In genomic region chr9:126508928-126509327, GRCh38 we compare ENCODE assay signal across 14 cellular contexts.
DNase-seq lines count a peak whose midpoint lies in the region; ATAC-seq and TF ChIP-seq lines count a peak whose summit lies in the region.
"Had no signal": no experiment of that assay in that cellular context is flagged by ENCODE, and none has a peak within 500 bp of the region (broad histone marks: within the 10 kb centered on the region; RNA-seq: fewer than 3 reads in every experiment).

No MANE protein-coding gene starts in this region.

- H3K4me3 ChIP-seq in trophoblast cell (ENCODE audit: low read depth, low read length), result no peak overlapping the region
- no peak overlapping the region for H3K4me3 ChIP-seq in HAP-1
- H3K4me3 ChIP-seq: GM12878, GM23248 had no signal

- H3K27me3 ChIP-seq in trophoblast cell (ENCODE audit: insufficient read depth, low read length) (no peaks in the 10 kb centered on the region), HAP-1 (ENCODE audit: low read depth) (no peaks in the 10 kb centered on the region)

- H3K27me3 Mint-ChIP-seq in endothelial cell (ENCODE audit: unreplicated experiment), result peaks cover 5% of the 10 kb centered on the region

- no peak overlapping the region for H3K14ac ChIP-seq in trophoblast cell (ENCODE audit: low read length)

- intact Hi-C loops in left ventricle myocardium superior (cut with micrococcal nuclease), result no loop called here
- intact Hi-C loops in Right ventricle myocardium inferior (cut with DNase I), result no loop called here

- H3K4me1 Mint-ChIP-seq in endothelial cell (ENCODE audit: unreplicated experiment), result no peaks in the 10 kb centered on the region

- no peaks in the 10 kb centered on the region for H3K9me3 Mint-ChIP-seq in endothelial cell (ENCODE audit: unreplicated experiment)
- H3K9me3 Mint-ChIP-seq: CD4-positive, alpha-beta T cell had no signal

- H2AK5ac ChIP-seq in trophoblast cell (ENCODE audit: low read length), result no peak overlapping the region

- H3K27ac Mint-ChIP-seq in endothelial cell (ENCODE audit: unreplicated experiment), result peak overlapping the region; percentile 26
- H3K27ac Mint-ChIP-seq: B cell; CD4-positive, alpha-beta T cell had no signal

- no peak overlapping the region for H3K4ac ChIP-seq in trophoblast cell (ENCODE audit: low read depth, low read length)

- ATAC-seq in left ventricle myocardium superior (no peak), Right ventricle myocardium inferior (no peak)
- ATAC-seq: GM12878 had no signal

- H2BK5ac ChIP-seq in trophoblast cell (ENCODE audit: low read depth, low read length, poor library complexity), result no peak overlapping the region

- H3K4me1 ChIP-seq in trophoblast cell (ENCODE audit: control insufficient read depth in 1 of 2, insufficient read depth in 2 of 2, low read length in 2 of 2) (peaks cover 24 to 31% of the 10 kb centered on the region in 2 experiments), HAP-1 (peaks cover 2% of the 10 kb centered on the region)

- no CpG with 5 or more reads among the region's 2 CpGs for WGBS in trophoblast cell (ENCODE audit: extremely low coverage, insufficient coverage, insufficient read length)

- no peak overlapping the region for H4K8ac ChIP-seq in trophoblast cell (ENCODE audit: low read depth, low read length)

- in situ Hi-C loops in HAP-1 (cut with MboI; ENCODE audit: low sequenced_read_pairs), result loop anchor here (10.0 kb wide), 1 partner anchor 276 kb away; no protein-coding TSS in a partner anchor
- in situ Hi-C loops in KBM-7 (cut with MboI; ENCODE audit: low pct_unique_long_range_greater_than_20kb, low sequenced_read_pairs), result no loop called here

- H2BK120ac ChIP-seq in trophoblast cell (ENCODE audit: insufficient read depth, low read length, poor library complexity), result no peak overlapping the region

- peaks cover 9 to 10% of the 10 kb centered on the region in 2 experiments for H3K36me3 ChIP-seq in trophoblast cell (ENCODE audit: control insufficient read depth in 1 of 2, insufficient read depth in 2 of 2, low read length in 2 of 2)
- H3K36me3 ChIP-seq in HAP-1 (replicated peaks), result no peaks in the 10 kb centered on the region

- TF ChIP-seq CTCF in endothelial cell (IDR thresholded peaks at IDR 0.05; ENCODE audit: unreplicated experiment), result no peak

- no peak overlapping the region for H3K4me3 Mint-ChIP-seq in endothelial cell (ENCODE audit: unreplicated experiment)
- H3K4me3 Mint-ChIP-seq: B cell; CD4-positive, alpha-beta T cell had no signal

- no peak overlapping the region for H2AFZ ChIP-seq in trophoblast cell (ENCODE audit: insufficient read depth, low read length, poor library complexity)
- H2AFZ ChIP-seq: GM23248 had no signal

- H3K79me2 ChIP-seq in trophoblast cell (ENCODE audit: control insufficient read depth, insufficient read depth, low read length, poor library complexity), result peaks cover 2% of the 10 kb centered on the region

- no peak overlapping the region for H3K27ac ChIP-seq in trophoblast cell (ENCODE audit: low read depth, low read length)
- H3K27ac ChIP-seq: GM23248 had no signal

- no peak overlapping the region for H2BK12ac ChIP-seq in trophoblast cell (ENCODE audit: low read length)

- peak overlapping the region; percentile 31 for H4K91ac ChIP-seq in trophoblast cell (ENCODE audit: low read depth, low read length)

- H3K36me3 Mint-ChIP-seq in endothelial cell (ENCODE audit: low read depth, unreplicated experiment), result no peaks in the 10 kb centered on the region

- no peak overlapping the region for H3K4me2 ChIP-seq in trophoblast cell (ENCODE audit: low read length)

- peaks cover 13% of the 10 kb centered on the region for H3K79me1 ChIP-seq in trophoblast cell (ENCODE audit: low read length)

- no peak overlapping the region for H3K23ac ChIP-seq in trophoblast cell (ENCODE audit: low read length)

- H4K12ac ChIP-seq in trophoblast cell (ENCODE audit: low read depth, low read length), result no peak overlapping the region

- no peak overlapping the region for H3K9ac ChIP-seq in trophoblast cell (ENCODE audit: low read length)
- H3K9ac ChIP-seq: GM23248 had no signal

- H3K9me3 ChIP-seq in trophoblast cell (ENCODE audit: insufficient read depth, low read depth, low read length) (peaks cover 4% of the 10 kb centered on the region), HAP-1 (no peaks in the 10 kb centered on the region)

- peak; percentile 7 for DNase-seq in left ventricle myocardium superior
- DNase-seq in Right ventricle myocardium inferior (ENCODE audit: missing footprints), result no peak
- no peak for DNase-seq in endothelial cell (ENCODE audit: low spot score)
- DNase-seq in trophoblast cell, result no peak
- DNase-seq in NCI-H2171 treated with DMSO at 0.1 percent for 48 hours (lab: John Stamatoyannopoulos, UW), result no peak
- no peak for DNase-seq in HAP-1 (ENCODE audit: low spot score in 2 of 2)
- DNase-seq in KBM-7, result no peak
- DNase-seq: C1 segment of cervical spinal cord; Calu3; CD4-positive, alpha-beta T cell; DMS 273 treated with DMSO at 0.1 percent for 48 hours; GM23248 had no signal

- no peak overlapping the region for H3K18ac ChIP-seq in trophoblast cell (ENCODE audit: low read length)
